In genomic region chr7:104964626-104965236, GRCh38 we compare ENCODE assay signal across 30 cellular contexts. TPM values are rescaled to one million over a fixed set of nuclear protein-coding genes. Genes with fewer than 3 reads are reported as not detected.
A peak's percentile ranks its signal among the peaks of the same experiment; 100 is the strongest.
DNase-seq lines count a peak whose midpoint lies in the region; ATAC-seq, FAIRE-seq and TF ChIP-seq lines count a peak whose summit lies in the region.
"Had no signal": no experiment of that assay in that cellular context is flagged by ENCODE, and none has a peak within 500 bp of the region (broad histone marks: within the 10 kb centered on the region; RNA-seq: fewer than 3 reads in every experiment).

No MANE protein-coding gene starts in this region.

- H3K27ac ChIP-seq in HepG2 (ENCODE audit: extremely low read length, insufficient read depth, low read length) (no peak overlapping the region), right lobe of liver (no peak overlapping the region), foreskin keratinocyte (peak overlapping the region; percentile 91), neural progenitor cell (no peak overlapping the region)
- H3K27ac ChIP-seq: BLaER1, lower lobe of right lung, PC-9 had no signal

- H3K4me3 ChIP-seq in HepG2 (replicated peaks in 1 of 3; ENCODE audit: insufficient read depth in 1 of 3, low read depth in 2 of 3, low read length in 3 of 3) (no peak overlapping the region), right lobe of liver (no peak overlapping the region), skeletal muscle satellite cell (ENCODE audit: low read length) (no peak overlapping the region), neural progenitor cell (no peak overlapping the region)
- H3K4me3 ChIP-seq: BLaER1, lower lobe of right lung, MG63, PC-9 had no signal

- POLR2A ChIA-PET in HepG2 (lab: Yijun Ruan, JAX): no interaction called here
- POLR2A ChIA-PET in activated CD4-positive, alpha-beta T cell treated with anti-CD3 and anti-CD28 coated beads for 36 hours (lab: Charles Lee): no interaction called here

- H3K4me1 Mint-ChIP-seq in neural progenitor cell: peaks cover 16% of the 10 kb centered on the region
- H3K4me1 Mint-ChIP-seq in activated CD4-positive, alpha-beta T cell treated with anti-CD3 and anti-CD28 coated beads for 36 hours: peaks cover 26% of the 10 kb centered on the region
- H3K4me1 Mint-ChIP-seq in effector memory CD8-positive, alpha-beta T cell (ENCODE audit: low read depth in 2 of 2): peaks cover 0 to 5% of the 10 kb centered on the region in 2 donors

- DNase-seq in HepG2 (ENCODE audit: low spot score): no peak
- DNase-seq in right lobe of liver: no peak
- no peak for DNase-seq in foreskin keratinocyte
- DNase-seq in neural progenitor cell (ENCODE audit: low spot score): no peak
- no peak for DNase-seq in activated CD4-positive, alpha-beta T cell treated with anti-CD3 and anti-CD28 coated beads for 36 hours
- no peak for DNase-seq in effector memory CD8-positive, alpha-beta T cell
- no peak for DNase-seq in putamen (ENCODE audit: low spot score)
- DNase-seq: activated CD4-positive, alpha-beta T cell treated with anti-CD3 and anti-CD28 coated beads, Interleukin-2, amount 50 U/mL, for 4 hours; activated CD4-positive, CD25-positive, alpha-beta regulatory T cell; activated naive CD4-positive, alpha-beta T cell treated with anti-CD3 and anti-CD28 coated beads for 36 hours; amniotic stem cell; effector memory CD4-positive, alpha-beta T cell; lower lobe of right lung; NCI-H1105 treated with DMSO at 0.1 percent for 48 hours; NCI-H1930; PC-9; SW 1271; T1000 had no signal

- H3K27me3 ChIP-seq in HepG2 (ENCODE audit: control insufficient read depth in 1 of 2, insufficient read depth in 2 of 2, low read length in 2 of 2) (no peaks in the 10 kb centered on the region), right lobe of liver (no peaks in the 10 kb centered on the region), foreskin keratinocyte (no peaks in the 10 kb centered on the region), skeletal muscle satellite cell (ENCODE audit: control insufficient read depth, insufficient read depth, low read length) (no peaks in the 10 kb centered on the region), neural progenitor cell (no peaks in the 10 kb centered on the region)
- H3K27me3 ChIP-seq: BLaER1, MG63 had no signal

- no peaks in the 10 kb centered on the region for H4K20me1 ChIP-seq in HepG2 (ENCODE audit: insufficient read depth, low read length)
- no peaks in the 10 kb centered on the region for H4K20me1 ChIP-seq in neural progenitor cell (ENCODE audit: low read depth)

- WGBS in HepG2 (ENCODE audit: low lambda C conversion rate): 82% methylated on average over 3 of the region's 6 CpGs
- 69% methylated on average over 6 of the region's 6 CpGs for WGBS in right lobe of liver (ENCODE audit: insufficient coverage, low coverage, low lambda C conversion rate, missing lambda C conversion rate)

- no peak overlapping the region for H3K4me3 Mint-ChIP-seq in neural progenitor cell
- no peak overlapping the region for H3K4me3 Mint-ChIP-seq in activated CD4-positive, alpha-beta T cell treated with anti-CD3 and anti-CD28 coated beads for 36 hours
- H3K4me3 Mint-ChIP-seq in effector memory CD8-positive, alpha-beta T cell: no peak overlapping the region
- H3K4me3 Mint-ChIP-seq: activated naive CD4-positive, alpha-beta T cell treated with anti-CD3 and anti-CD28 coated beads for 36 hours; activated T-helper 1 cell treated with anti-CD3 and anti-CD28 coated beads, Interleukin-12 subunit alpha, Interleukin-12 subunit beta, Interleukin-2, Interleukin-4 antibody, amounts not matched to agents 30 ng/mL and 10 ng/mL and 1 ng/mL, durations not matched to agents 14 hours and 24 hours and 36 hours; IgD-negative memory B cell; stimulated activated naive CD8-positive, alpha-beta T cell treated with anti-CD3 and anti-CD28 coated beads, Interleukin-15, Interleukin-2, amounts not matched to agents 100 ng/mL and 50 ng/mL, for 24 hours; type B pancreatic cell had no signal

- no TSS peak for BruUV-seq in HepG2 (replicated peaks; lab: Mats Ljungman, UMichigan)

- ATAC-seq in HepG2 (no peak), right lobe of liver (no peak), foreskin keratinocyte (no peak)
- no peak for ATAC-seq in activated CD4-positive, alpha-beta T cell treated with anti-CD3 and anti-CD28 coated beads for 36 hours
- no peak for ATAC-seq in effector memory CD8-positive, alpha-beta T cell (replicated peaks)
- ATAC-seq: lower lobe of right lung had no signal

- in situ Hi-C loops in HepG2 (cut with HindIII; ENCODE audit: extremely low pct_ligation_motif_present, low pct_unique_long_range_greater_than_20kb): no loop called here

- TF ChIP-seq CTCF in HepG2 (CRISPR knock-in tag; IDR thresholded peaks at IDR 0.05) (no peak), right lobe of liver (IDR thresholded peaks at IDR 0.05) (no peak), foreskin keratinocyte (conservative IDR thresholded peaks at IDR 0.05) (no peak), neural progenitor cell (IDR thresholded peaks at IDR 0.05) (no peak)

- H3K4me1 ChIP-seq in HepG2 (ENCODE audit: insufficient read depth, low read length) (peaks cover 27% of the 10 kb centered on the region), right lobe of liver (peaks cover 0 to 8% (median 2%) of the 10 kb centered on the region in 4 donors), foreskin keratinocyte (peaks cover 21% of the 10 kb centered on the region), skeletal muscle satellite cell (ENCODE audit: control insufficient read depth, insufficient read depth, low read length) (peaks cover 57% of the 10 kb centered on the region), neural progenitor cell (no peaks in the 10 kb centered on the region)

- no peak for TF ChIP-seq RAD21 in HepG2 (CRISPR knock-in tag; IDR thresholded peaks at IDR 0.05)

- no peaks in the 10 kb centered on the region for H3F3A ChIP-seq in neural progenitor cell (ENCODE audit: low read depth)

- intact Hi-C loops in HepG2 (cut with micrococcal nuclease; ENCODE audit: unreplicated experiment): no loop called here
- intact Hi-C loops in right lobe of liver (cut with DNase I): no loop called here
- intact Hi-C loops in activated CD4-positive, alpha-beta T cell treated with anti-CD3 and anti-CD28 coated beads for 36 hours (cut with DNase I, micrococcal nuclease): no loop called here

- H3K4me2 ChIP-seq in HepG2 (ENCODE audit: low read depth, low read length): no peak overlapping the region
- H3K4me2 ChIP-seq in skeletal muscle satellite cell (ENCODE audit: low read length): no peak overlapping the region
- H3K4me2 ChIP-seq in neural progenitor cell: no peak overlapping the region
- H3K4me2 ChIP-seq: BLaER1, PC-9 had no signal

- no peak for FAIRE-seq in HepG2 (lab: Jason Lieb, UNC)
- FAIRE-seq: bronchial epithelial cell, colon, GM19239, islet of Langerhans had no signal

- no peaks in the 10 kb centered on the region for H3K9me3 ChIP-seq in HepG2 (ENCODE audit: low read length)
- H3K9me3 ChIP-seq in right lobe of liver: no peaks in the 10 kb centered on the region
- H3K9me3 ChIP-seq in skeletal muscle satellite cell (replicated peaks; ENCODE audit: low read length): no peaks in the 10 kb centered on the region
- H3K9me3 ChIP-seq in neural progenitor cell (ENCODE audit: low read depth): no peaks in the 10 kb centered on the region
- H3K9me3 ChIP-seq: lower lobe of right lung, MG63 had no signal

- H3K36me3 Mint-ChIP-seq in neural progenitor cell: peaks cover 11% of the 10 kb centered on the region
- H3K36me3 Mint-ChIP-seq in activated CD4-positive, alpha-beta T cell treated with anti-CD3 and anti-CD28 coated beads for 36 hours (ENCODE audit: low read depth): peaks cover 39% of the 10 kb centered on the region
- H3K36me3 Mint-ChIP-seq in effector memory CD8-positive, alpha-beta T cell (ENCODE audit: insufficient read depth): peaks cover 2% of the 10 kb centered on the region
- H3K36me3 Mint-ChIP-seq: type B pancreatic cell had no signal

- no peaks in the 10 kb centered on the region for H3K27me3 Mint-ChIP-seq in neural progenitor cell (ENCODE audit: insufficient read depth, low read depth)
- no peaks in the 10 kb centered on the region for H3K27me3 Mint-ChIP-seq in activated CD4-positive, alpha-beta T cell treated with anti-CD3 and anti-CD28 coated beads for 36 hours
- H3K27me3 Mint-ChIP-seq in effector memory CD8-positive, alpha-beta T cell: no peaks in the 10 kb centered on the region
- H3K27me3 Mint-ChIP-seq: IgD-negative memory B cell; progenitor cell of endocrine pancreas; stimulated activated naive CD8-positive, alpha-beta T cell treated with anti-CD3 and anti-CD28 coated beads, Interleukin-15, Interleukin-2, amounts not matched to agents 100 ng/mL and 50 ng/mL, for 24 hours; type B pancreatic cell had no signal

- H3K36me3 ChIP-seq in HepG2 (replicated peaks in 1 of 2; ENCODE audit: control insufficient read depth in 1 of 2, insufficient read depth in 2 of 2, low read length in 2 of 2): no peaks in the 10 kb centered on the region
- H3K36me3 ChIP-seq in right lobe of liver: no peaks in the 10 kb centered on the region
- no peaks in the 10 kb centered on the region for H3K36me3 ChIP-seq in skeletal muscle satellite cell (ENCODE audit: insufficient read depth, low read length)
- H3K36me3 ChIP-seq in neural progenitor cell: no peaks in the 10 kb centered on the region
- H3K36me3 ChIP-seq: lower lobe of right lung, MG63 had no signal

- TF ChIP-seq EP300 in HepG2 (IDR thresholded peaks at IDR 0.05; ENCODE audit: low read depth in 2 of 2, low read length in 2 of 2): no peak
- no peak for TF ChIP-seq EP300 in HepG2 (CRISPR knock-in tag; IDR thresholded peaks at IDR 0.05; ENCODE audit: borderline replicate concordance)

- H3K9ac ChIP-seq in HepG2 (ENCODE audit: insufficient read depth, low read depth, low read length) (no peak overlapping the region), skeletal muscle satellite cell (ENCODE audit: low read depth, low read length) (peak overlapping the region; percentile 17), neural progenitor cell (no peak overlapping the region)
- H3K9ac ChIP-seq: BLaER1 had no signal

- peaks cover 18% of the 10 kb centered on the region for H3K9me3 Mint-ChIP-seq in neural progenitor cell
- no peaks in the 10 kb centered on the region for H3K9me3 Mint-ChIP-seq in activated CD4-positive, alpha-beta T cell treated with anti-CD3 and anti-CD28 coated beads for 36 hours (ENCODE audit: low read depth)
- no peaks in the 10 kb centered on the region for H3K9me3 Mint-ChIP-seq in effector memory CD8-positive, alpha-beta T cell
- H3K9me3 Mint-ChIP-seq: activated naive CD4-positive, alpha-beta T cell treated with anti-CD3 and anti-CD28 coated beads for 36 hours; activated T-helper 1 cell treated with anti-CD3 and anti-CD28 coated beads, Interleukin-12 subunit alpha, Interleukin-12 subunit beta, Interleukin-2, Interleukin-4 antibody, amounts not matched to agents 30 ng/mL and 10 ng/mL and 1 ng/mL, durations not matched to agents 14 hours and 24 hours and 36 hours; IgD-negative memory B cell; stimulated activated naive CD8-positive, alpha-beta T cell treated with anti-CD3 and anti-CD28 coated beads, Interleukin-15, Interleukin-2, amounts not matched to agents 100 ng/mL and 50 ng/mL, for 24 hours; type B pancreatic cell had no signal

- H2AFZ ChIP-seq in HepG2 (ENCODE audit: low read length) (peak overlapping the region; percentile 22), neural progenitor cell (replicated peaks) (no peak overlapping the region)
- H2AFZ ChIP-seq: PC-9 had no signal

- H3K79me2 ChIP-seq in HepG2 (ENCODE audit: insufficient read depth, low read length) (no peaks in the 10 kb centered on the region), neural progenitor cell (ENCODE audit: low read depth) (no peaks in the 10 kb centered on the region)

- no peak overlapping the region for H3K27ac Mint-ChIP-seq in neural progenitor cell
- H3K27ac Mint-ChIP-seq in activated CD4-positive, alpha-beta T cell treated with anti-CD3 and anti-CD28 coated beads for 36 hours: no peak overlapping the region
- H3K27ac Mint-ChIP-seq in effector memory CD8-positive, alpha-beta T cell: peak overlapping the region in 1 of 2 donors; percentile 72
- H3K27ac Mint-ChIP-seq: IgD-negative memory B cell; progenitor cell of endocrine pancreas; stimulated activated naive CD8-positive, alpha-beta T cell treated with anti-CD3 and anti-CD28 coated beads, Interleukin-15, Interleukin-2, amounts not matched to agents 100 ng/mL and 50 ng/mL, for 24 hours; type B pancreatic cell had no signal

- CTCF ChIA-PET in HepG2 (lab: Yijun Ruan, JAX; ENCODE audit: low intra/inter-chr PET ratio, low total read pairs): no interaction called here
- CTCF ChIA-PET in activated CD4-positive, alpha-beta T cell treated with anti-CD3 and anti-CD28 coated beads for 36 hours (lab: Charles Lee): interaction anchor here (1.0 to 1.7 kb wide), 2 partner anchors 19 to 344 kb away, joined by 4 to 5 read pairs; no protein-coding TSS in a partner anchor

- TF ChIP-seq POLR2A in HepG2 (IDR thresholded peaks at IDR 0.05; ENCODE audit: insufficient read depth in 1 of 2, low read depth in 2 of 2, low read length in 2 of 2): no peak
- no peak for TF ChIP-seq POLR2A in right lobe of liver (IDR thresholded peaks at IDR 0.05)

RNA-seq across cellular contexts. Expression of gene KMT2E, which starts 49.3 kb away (rescaled TPM):
- 24.4 and 31.3 TPM in 2 replicates for total RNA-seq in HepG2 (2016; rRNA removed; fragmentation: Illumina TruSeq; extraction: Trizol)
- 33.8 and 35.5 TPM in 2 replicates for total RNA-seq in HepG2 (2016; cell fraction: cytosol; rRNA removed; fragmentation: Illumina TruSeq; extraction: Trizol; ENCODE audit: low read depth)
- 22.1 and 28.1 TPM in 2 replicates for total RNA-seq in HepG2 (2016; cell fraction: insoluble cytoplasmic fraction; rRNA removed; fragmentation: Illumina TruSeq; extraction: Trizol)
- 22.4 and 24.0 TPM in 2 replicates for total RNA-seq in HepG2 (2016; cell fraction: membrane; rRNA removed; fragmentation: Illumina TruSeq; extraction: Trizol)
- 66.2 and 71.2 TPM in 2 replicates for total RNA-seq in HepG2 (2016; cell fraction: nucleus; rRNA removed; fragmentation: Illumina TruSeq; extraction: Trizol)
- 6.3 and 7.2 TPM in 2 replicates for polyA plus RNA-seq in HepG2 (2011; rRNA removed)
- 4.4 and 6.3 TPM in 2 replicates for polyA plus RNA-seq in HepG2 (2011; cell fraction: cytosol; rRNA removed)
- polyA plus RNA-seq in HepG2 (2011; cell fraction: nucleus; rRNA removed): 37.0 and 41.5 TPM in 2 replicates
- polyA plus RNA-seq in HepG2 (2012): 22.0 and 24.0 TPM in 2 replicates
- 0.65 and 0.67 TPM in 2 replicates for polyA plus RNA-seq in HepG2 (2016; cell fraction: cytosol; fragmentation: Illumina TruSeq; extraction: Trizol; ENCODE audit: low read depth)
- polyA plus RNA-seq in HepG2 (2016; cell fraction: insoluble cytoplasmic fraction; fragmentation: Illumina TruSeq; extraction: Trizol; ENCODE audit: low read depth): 15.4 and 16.5 TPM in 2 replicates
- 2.3 and 2.8 TPM in 2 replicates for polyA plus RNA-seq in HepG2 (2016; cell fraction: membrane; fragmentation: Illumina TruSeq; extraction: Trizol; ENCODE audit: low read depth)
- 36.9 and 42.5 TPM in 2 replicates for polyA plus RNA-seq in HepG2 (2016; cell fraction: nucleus; fragmentation: Illumina TruSeq; extraction: Trizol; ENCODE audit: insufficient read depth, low read depth)
- 34.9 and 41.2 TPM in 2 replicates for polyA minus RNA-seq in HepG2 (2011; rRNA and poly(A)+ RNA removed; ENCODE audit: low replicate concordance)
- 15.4 and 16.4 TPM in 2 replicates for polyA minus RNA-seq in HepG2 (2011; cell fraction: cytosol; rRNA and poly(A)+ RNA removed)
- polyA minus RNA-seq in HepG2 (2011; cell fraction: nucleus; rRNA and poly(A)+ RNA removed): 145 and 151 TPM in 2 replicates
- 10 to 100 TPM; 21.6 to 31.6 (median 25.3) TPM for total RNA-seq in right lobe of liver
- 35.4 and 37.4 TPM in 2 replicates for total RNA-seq in foreskin keratinocyte
- 4.5 and 5.6 TPM in 2 replicates for polyA plus RNA-seq in foreskin keratinocyte
- 55.9 and 67.9 TPM in 2 replicates for total RNA-seq in skeletal muscle satellite cell (2012; rRNA removed)
- total RNA-seq in neural progenitor cell (ENCODE audit: low replicate concordance): 87.7 and 124 TPM in 2 replicates
- total RNA-seq in activated CD4-positive, alpha-beta T cell treated with anti-CD3 and anti-CD28 coated beads for 36 hours: 10 to 100 TPM; 94.4 to 99.3 TPM
